ENCODE assay signal across 22 cellular contexts in genomic region chr1:117638141-117638540, GRCh38.
"Had no signal": no experiment of that assay in that cellular context is flagged by ENCODE, and none has a peak within 500 bp of the region (broad histone marks: within the 10 kb centered on the region; RNA-seq: fewer than 3 reads in every experiment).

No MANE protein-coding gene starts in this region.

- H3K9me3 ChIP-seq: esophagus muscularis mucosa, gastroesophageal sphincter, heart left ventricle, left lung, prostate gland, right atrium auricular region, testis, upper lobe of left lung had no signal

- H3K36me3 ChIP-seq: esophagus muscularis mucosa, gastroesophageal sphincter, heart left ventricle, left lung, neural progenitor cell, prostate gland, right atrium auricular region, upper lobe of left lung, WERI-Rb-1 had no signal

- H3K4me3 Mint-ChIP-seq: activated naive CD4-positive, alpha-beta T cell treated with anti-CD3 and anti-CD28 coated beads for 36 hours; activated naive CD8-positive, alpha-beta T cell treated with anti-CD3 and anti-CD28 coated beads, Interleukin-2, amount 50 U/mL, for 24 hours; activated T-cell treated with anti-CD3 and anti-CD28 coated beads, Interleukin-2, amount 50 U/mL, for 4 hours; brain; central memory CD8-positive, alpha-beta T cell; naive thymus-derived CD4-positive, alpha-beta T cell; neural progenitor cell had no signal

- H3K4me1 Mint-ChIP-seq: brain, neural progenitor cell had no signal

- H3K27ac Mint-ChIP-seq: activated naive CD4-positive, alpha-beta T cell treated with anti-CD3 and anti-CD28 coated beads for 36 hours; activated naive CD8-positive, alpha-beta T cell treated with anti-CD3 and anti-CD28 coated beads, Interleukin-2, amount 50 U/mL, for 24 hours; neural progenitor cell had no signal

- H3K9me3 Mint-ChIP-seq: activated naive CD4-positive, alpha-beta T cell treated with anti-CD3 and anti-CD28 coated beads for 36 hours; activated naive CD8-positive, alpha-beta T cell treated with anti-CD3 and anti-CD28 coated beads, Interleukin-2, amount 50 U/mL, for 24 hours; activated T-cell treated with anti-CD3 and anti-CD28 coated beads, Interleukin-2, amount 50 U/mL, for 4 hours; central memory CD8-positive, alpha-beta T cell; naive thymus-derived CD4-positive, alpha-beta T cell; neural progenitor cell had no signal

- H3K4me3 ChIP-seq: esophagus muscularis mucosa, gastroesophageal sphincter, heart left ventricle, left lung, neural progenitor cell, prostate gland, right atrium auricular region, testis, upper lobe of left lung had no signal

- H3K9ac ChIP-seq: neural progenitor cell had no signal

- H3K36me3 Mint-ChIP-seq: brain; naive thymus-derived CD4-positive, alpha-beta T cell; neural progenitor cell had no signal

- H3K27me3 ChIP-seq: esophagus muscularis mucosa, gastroesophageal sphincter, heart left ventricle, left lung, neural progenitor cell, right atrium auricular region, testis, upper lobe of left lung had no signal

- H3K27me3 Mint-ChIP-seq: brain; central memory CD8-positive, alpha-beta T cell had no signal

- H3K4me1 ChIP-seq: esophagus muscularis mucosa, gastroesophageal sphincter, heart left ventricle, neural progenitor cell, prostate gland, right atrium auricular region, testis had no signal

- H2AFZ ChIP-seq: neural progenitor cell had no signal

- ATAC-seq: activated naive CD8-positive, alpha-beta T cell treated with anti-CD3 and anti-CD28 coated beads, Interleukin-2, amount 50 U/mL, for 24 hours; activated T-cell treated with anti-CD3 and anti-CD28 coated beads, Interleukin-2, amount 50 U/mL, for 4 hours; gastroesophageal sphincter; heart left ventricle; left lung; naive thymus-derived CD4-positive, alpha-beta T cell had no signal

- DNase-seq: activated CD4-positive, alpha-beta T cell treated with anti-CD3 and anti-CD28 coated beads for 1 hour; activated naive CD4-positive, alpha-beta T cell treated with anti-CD3 and anti-CD28 coated beads for 36 hours; activated naive CD8-positive, alpha-beta T cell treated with anti-CD3 and anti-CD28 coated beads, Interleukin-2, amount 50 U/mL, for 24 hours; activated T-cell treated with anti-CD3 and anti-CD28 coated beads, Interleukin-2, amount 50 U/mL, for 4 hours; anterior cingulate cortex; cortex of kidney; heart left ventricle; kidney; left lung; naive thymus-derived CD4-positive, alpha-beta T cell; stimulated activated CD4-positive, alpha-beta T cell treated with anti-CD3 and anti-CD28 coated beads, Interleukin-2, amount 100 ng/mL, for 24 hours; T-helper 2 cell; testis; upper lobe of left lung; WERI-Rb-1 had no signal

- H3K27ac ChIP-seq: esophagus muscularis mucosa, gastroesophageal sphincter, heart left ventricle, left lung, neural progenitor cell, prostate gland, right atrium auricular region, testis, upper lobe of left lung, WERI-Rb-1 had no signal

- H3K4me2 ChIP-seq: neural progenitor cell had no signal
